ENCODE assay signal across 8 cellular contexts in the genomic region with DNA sequence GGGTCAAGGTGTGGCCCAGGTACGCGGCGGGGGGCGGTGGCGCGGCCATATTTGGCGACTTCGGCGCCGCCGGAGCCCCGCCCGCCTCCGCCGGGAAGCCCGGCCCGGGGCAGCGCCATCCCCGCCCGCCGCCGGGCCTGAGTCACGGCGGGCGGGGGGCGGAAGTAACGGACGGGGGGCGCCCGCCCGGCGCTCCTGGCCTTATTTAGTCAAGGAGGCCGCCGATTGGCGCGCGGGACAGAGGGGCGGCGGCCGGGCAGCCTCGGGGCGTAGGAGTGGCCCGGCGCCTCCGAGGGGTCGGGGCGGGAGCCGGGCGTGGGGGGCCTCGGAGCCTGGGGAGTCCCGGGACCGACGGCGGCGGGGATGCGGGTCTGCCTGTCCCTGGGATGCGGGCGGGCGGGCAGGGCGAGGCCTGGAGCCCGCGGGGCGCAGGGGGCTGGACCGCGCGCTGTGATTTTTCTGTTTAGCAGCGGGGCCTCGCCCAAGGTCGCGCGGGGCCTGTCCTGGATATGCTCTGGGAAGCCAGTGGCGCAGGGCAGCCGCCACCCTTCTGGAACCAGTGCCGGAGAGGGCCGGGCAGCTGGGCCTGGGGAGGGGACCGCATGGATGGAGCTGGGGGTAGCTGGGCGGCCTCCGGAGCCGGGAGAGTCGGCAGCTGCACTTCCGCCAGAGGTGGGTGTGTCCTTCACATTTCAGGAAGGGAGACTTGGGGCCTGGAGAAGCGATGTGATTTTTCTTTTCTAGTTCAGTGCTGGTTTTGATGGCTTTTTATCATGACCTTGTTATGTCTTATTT. TPM values are rescaled to one million over a fixed set of nuclear protein-coding genes. Genes with fewer than 3 reads are reported as not detected.
DNase-seq lines count a peak whose midpoint lies in the region; ATAC-seq and TF ChIP-seq lines count a peak whose summit lies in the region.

No MANE protein-coding gene starts in this region.

- ATAC-seq in HG02885 (IDR thresholded peaks at IDR 0.05; ENCODE audit: poor library complexity, unreplicated experiment): peak; percentile 30
- ATAC-seq in mucosa of descending colon: peak; percentile 56

- H3K9me3 ChIP-seq in NT2/D1 (ENCODE audit: insufficient read depth, low read length): no peaks in the 10 kb centered on the region
- no peaks in the 10 kb centered on the region for H3K9me3 ChIP-seq in mucosa of descending colon

- no peak for TF ChIP-seq CTCF in epithelial cell of proximal tubule (conservative IDR thresholded peaks at IDR 0.05; ENCODE audit: low read depth, low read length)
- TF ChIP-seq CTCF in mucosa of descending colon (IDR thresholded peaks at IDR 0.05): no peak

- peaks cover 24% of the 10 kb centered on the region for H3K4me1 ChIP-seq in NT2/D1 (ENCODE audit: insufficient read depth, insufficient read length)
- H3K4me1 ChIP-seq in mucosa of descending colon (ENCODE audit: low read depth): peaks cover 34% of the 10 kb centered on the region

- DNase-seq in GM03348 (ENCODE audit: low spot score): peak; percentile 95
- peak; percentile 52 for DNase-seq in NT2/D1 (ENCODE audit: low read depth, low spot score)
- peak; percentile 76 for DNase-seq in activated T-cell treated with anti-CD3 and anti-CD28 coated beads for 48 hours (ENCODE audit: low read depth)
- DNase-seq in epithelial cell of proximal tubule (ENCODE audit: low read depth): no peak
- DNase-seq in mucosa of descending colon: peak; percentile 90 to 93 (median 93)
- DNase-seq in stimulated activated naive CD4-positive, alpha-beta T cell treated with Interleukin-2 at 50 U/mL for 16 hours (lab: John Stamatoyannopoulos, UW): peak; percentile 64
- no peak for DNase-seq in superior temporal gyrus (ENCODE audit: extremely low spot score)

- peak overlapping the region; percentile 88 for H3K9ac ChIP-seq in NT2/D1 (ENCODE audit: insufficient read length, low read depth)

- H3K36me3 ChIP-seq in NT2/D1 (ENCODE audit: insufficient read depth, insufficient read length, low read length): peaks cover 46% of the 10 kb centered on the region
- H3K36me3 ChIP-seq in mucosa of descending colon (ENCODE audit: low read depth): no peaks in the 10 kb centered on the region

- peaks cover 23% of the 10 kb centered on the region for H3K27me3 ChIP-seq in NT2/D1 (ENCODE audit: insufficient read depth, insufficient read length)

- intact Hi-C loops in mucosa of descending colon (cut with DNase I, micrococcal nuclease): loop anchor here in 1 of 2 donors (10.0 kb wide), 1 partner anchor 120 kb away; a partner anchor contains a TSS

- peak overlapping the region; percentile 69 for H3K4me3 ChIP-seq in NT2/D1 (ENCODE audit: insufficient read length, low read depth)
- peak overlapping the region; percentile 65 for H3K4me3 ChIP-seq in epithelial cell of proximal tubule (ENCODE audit: low read depth, low read length)
- peak overlapping the region; percentile 98 for H3K4me3 ChIP-seq in mucosa of descending colon

RNA-seq across cellular contexts. Expression of a gene that starts 2.3 kb away (rescaled TPM):
- total RNA-seq in epithelial cell of proximal tubule (8,322 and 8,951 TPM in 2 replicates), mucosa of descending colon (1,000 to 10,000 TPM; 1,922 to 4,060 (median 3,184) TPM)

RNA-seq across cellular contexts. Expression of a gene that starts 13.2 kb away (rescaled TPM):
- total RNA-seq in epithelial cell of proximal tubule (0.51 TPM in 1 of 2 replicates, not detected in the other), mucosa of descending colon (1 to 10 TPM; 1.6 to 4.0 (median 2.5) TPM)

RNA-seq across cellular contexts. Expression of a gene that starts 37.2 kb away (rescaled TPM):
- total RNA-seq in epithelial cell of proximal tubule (33.8 and 38.2 TPM in 2 replicates), mucosa of descending colon (10 to 100 TPM; 23.2 to 28.9 (median 25.0) TPM)

Comparison
In these comparisons a context has a peak if more than half of its experiments do, and no peak if none do; other contexts are left out.
1. DNase-seq: peak in GM03348 (single experiment), NT2/D1 (single experiment), activated T-cell treated with anti-CD3 and anti-CD28 coated beads for 48 hours (single experiment), mucosa of descending colon (3 of 3) and stimulated activated naive CD4-positive, alpha-beta T cell treated with Interleukin-2 at 50 U/mL for 16 hours (single experiment); none in epithelial cell of proximal tubule (single experiment) and superior temporal gyrus (single experiment).
2. Peak in every context shown above with its lines, with median percentiles within 50 percentile points of each other: H3K4me3 ChIP-seq.